8 cellular contexts compared by ENCODE assay signal in genomic region chr1:12595839-12596821, GRCh38. TPM values are rescaled to one million over a fixed set of nuclear protein-coding genes. Genes with fewer than 3 reads are reported as not detected.
DNase-seq lines count a peak whose midpoint lies in the region; TF ChIP-seq lines count a peak whose summit lies in the region.

No MANE protein-coding gene starts in this region.

- peak overlapping the region; percentile 50 for H2BK15ac ChIP-seq in neuronal stem cell (ENCODE audit: low read length)

- H3K79me1 ChIP-seq in neuronal stem cell (ENCODE audit: low read depth, low read length) = no peaks in the 10 kb centered on the region

- peak overlapping the region; percentile 63 for H3K9ac ChIP-seq in ES-I3 (ENCODE audit: low read depth, low read length)
- H3K9ac ChIP-seq in neuronal stem cell (ENCODE audit: low read depth, low read length, poor library complexity) = peak overlapping the region; percentile 50

- peak overlapping the region; percentile 22 to 71 for H3K4me3 ChIP-seq in neuronal stem cell (ENCODE audit: low read length in 2 of 2)

- H2AK5ac ChIP-seq in neuronal stem cell (ENCODE audit: low read depth, low read length) = peak overlapping the region; percentile 36

- H3K4ac ChIP-seq in neuronal stem cell (ENCODE audit: low read length) = no peak overlapping the region

- no peaks in the 10 kb centered on the region for H3K9me3 ChIP-seq in ES-I3 (ENCODE audit: control insufficient read depth, insufficient read depth, low read length)
- no peaks in the 10 kb centered on the region for H3K9me3 ChIP-seq in neuronal stem cell (replicated peaks in 1 of 2; ENCODE audit: control insufficient read depth in 2 of 2, insufficient read depth in 1 of 2, low read depth in 1 of 2, low read length in 2 of 2)

- H4K8ac ChIP-seq in neuronal stem cell (ENCODE audit: low read depth, low read length) = no peak overlapping the region

- in situ Hi-C loops in GM13977 (cut with MboI; ENCODE audit: low pct_unique_long_range_greater_than_20kb, low sequenced_read_pairs, unreplicated experiment) = no loop called here

- no peak overlapping the region for H2BK120ac ChIP-seq in neuronal stem cell (ENCODE audit: low read depth, low read length)

- peaks cover 0 to 58% (median 18%) of the 10 kb centered on the region in 3 experiments for H3K27me3 ChIP-seq in neuronal stem cell (ENCODE audit: control insufficient read depth in 3 of 3, insufficient read depth in 3 of 3, low read depth in 1 of 3, low read length in 3 of 3)

- peaks cover 18% of the 10 kb centered on the region; the same call in 1 of the 2 replicates for H3K4me1 ChIP-seq in ES-I3 (ENCODE audit: insufficient read depth, low read length)
- peaks cover 4 to 12% of the 10 kb centered on the region in 2 donors for H3K4me1 ChIP-seq in neuronal stem cell (ENCODE audit: control insufficient read depth in 2 of 2, insufficient read depth in 1 of 2, low read depth in 1 of 2, low read length in 2 of 2)

- H2BK12ac ChIP-seq in neuronal stem cell (ENCODE audit: low read length) = no peak overlapping the region

- peaks cover 3% of the 10 kb centered on the region for H3K36me3 Mint-ChIP-seq in activated naive CD8-positive, alpha-beta T cell
- H3K36me3 Mint-ChIP-seq in glutamatergic neuron (ENCODE audit: unreplicated experiment) = no peaks in the 10 kb centered on the region

- peak overlapping the region; percentile 67 for H2BK5ac ChIP-seq in neuronal stem cell (ENCODE audit: low read length)

- peaks cover 55% of the 10 kb centered on the region for H3K4me1 Mint-ChIP-seq in activated naive CD8-positive, alpha-beta T cell (ENCODE audit: low read depth)
- no peaks in the 10 kb centered on the region for H3K4me1 Mint-ChIP-seq in glutamatergic neuron (ENCODE audit: low read depth, unreplicated experiment)

- no peaks in the 10 kb centered on the region; the same call in 1 of the 2 replicates for H3K36me3 ChIP-seq in ES-I3 (ENCODE audit: insufficient read depth, low read length)
- H3K36me3 ChIP-seq in neuronal stem cell (replicated peaks in 1 of 2; ENCODE audit: control insufficient read depth in 2 of 2, insufficient read depth in 2 of 2, low read length in 2 of 2) = no peaks in the 10 kb centered on the region

- H3K27ac Mint-ChIP-seq in activated naive CD8-positive, alpha-beta T cell = peak overlapping the region; percentile 54
- H3K27ac Mint-ChIP-seq in glutamatergic neuron (ENCODE audit: unreplicated experiment) = no peak overlapping the region

- H4K91ac ChIP-seq in neuronal stem cell (ENCODE audit: low read depth, low read length, poor library complexity) = no peak overlapping the region

- H3K18ac ChIP-seq in neuronal stem cell (ENCODE audit: low read length) = peak overlapping the region; percentile 94

- WGBS in neuronal stem cell (ENCODE audit: extremely low coverage in 2 of 2, insufficient read length in 2 of 2, insufficient replicate concordance in 1 of 2), 2 donors = no CpG with 5 or more reads among the region's 56 CpGs

- H3K23ac ChIP-seq in neuronal stem cell (ENCODE audit: low read depth, low read length, poor library complexity) = peak overlapping the region; percentile 56

- peak overlapping the region; percentile 54 for H3K4me3 Mint-ChIP-seq in activated naive CD8-positive, alpha-beta T cell
- H3K4me3 Mint-ChIP-seq in glutamatergic neuron (ENCODE audit: unreplicated experiment) = peak overlapping the region; percentile 49

- H3K9me3 Mint-ChIP-seq in activated naive CD8-positive, alpha-beta T cell (ENCODE audit: low read depth) = no peaks in the 10 kb centered on the region
- peaks cover 12% of the 10 kb centered on the region for H3K9me3 Mint-ChIP-seq in glutamatergic neuron (ENCODE audit: unreplicated experiment)

- no peak for TF ChIP-seq CTCF in glutamatergic neuron (IDR thresholded peaks at IDR 0.05; ENCODE audit: partially characterized antibody, unreplicated experiment)
- TF ChIP-seq CTCF in GM13977 (IDR thresholded peaks at IDR 0.05; ENCODE audit: extremely low read depth, insufficient read depth, missing control alignments) = no peak

- H3K27ac ChIP-seq in neuronal stem cell (replicated peaks; ENCODE audit: low read length) = no peak overlapping the region

- no peaks in the 10 kb centered on the region for H3K27me3 Mint-ChIP-seq in activated naive CD8-positive, alpha-beta T cell
- H3K27me3 Mint-ChIP-seq in glutamatergic neuron (ENCODE audit: unreplicated experiment) = peaks cover 23% of the 10 kb centered on the region

- no peak overlapping the region for H3K14ac ChIP-seq in neuronal stem cell (ENCODE audit: low read length)

- peak overlapping the region; percentile 89 for H2AFZ ChIP-seq in neuronal stem cell (ENCODE audit: low read length)

- peak overlapping the region; percentile 85 for H3K4me2 ChIP-seq in neuronal stem cell (ENCODE audit: insufficient read depth, low read length, poor library complexity, severe bottlenecking)

- peak; percentile 94 for DNase-seq in HT-29 (ENCODE audit: low spot score)
- peak; percentile 71 for DNase-seq in glutamatergic neuron
- no peak for DNase-seq in neuronal stem cell (ENCODE audit: low spot score)
- DNase-seq in NCI-H2081 (lab: John Stamatoyannopoulos, UW) = no peak
- DNase-seq in activated effector memory CD4-positive, alpha-beta T cell treated with anti-CD3 and anti-CD28 coated beads, Interleukin-2, amount 50 U/mL, for 16 hours = no peak
- no peak for DNase-seq in GM13977 (ENCODE audit: low spot score)

RNA-seq across cellular contexts. Expression of gene DHRS3, which starts 21.9 kb away (rescaled TPM):
- total RNA-seq in HT-29 (2014; rRNA removed; shearing (Covaris generic)) = 84.8 and 90.2 TPM in 2 replicates
- total RNA-seq in glutamatergic neuron (ENCODE audit: unreplicated experiment) = not detected
- 0.75 TPM for polyA plus RNA-seq in neuronal stem cell (2013, experiment 1 of 2)
- polyA plus RNA-seq in neuronal stem cell (2013, experiment 2 of 2) = 0.76 TPM

RNA-seq across cellular contexts. Expression of gene AADACL4, which starts 47.8 kb away (rescaled TPM):
- total RNA-seq in HT-29 (2014; rRNA removed; shearing (Covaris generic)) = not detected in 2 replicates
- not detected for total RNA-seq in glutamatergic neuron (ENCODE audit: unreplicated experiment)
- not detected for polyA plus RNA-seq in neuronal stem cell (2013, experiment 1 of 2)
- not detected for polyA plus RNA-seq in neuronal stem cell (2013, experiment 2 of 2)

Comparison
In these comparisons a context has a peak if more than half of its experiments do, and no peak if none do; other contexts are left out.
1. DNase-seq: peak in HT-29 (single experiment) and glutamatergic neuron (single experiment); none in neuronal stem cell (single experiment), NCI-H2081 (0 of 2), activated effector memory CD4-positive, alpha-beta T cell treated with anti-CD3 and anti-CD28 coated beads, Interleukin-2, amount 50 U/mL, for 16 hours (single experiment) and GM13977 (single experiment).
2. RNA of gene DHRS3, which starts 21.9 kb away (total RNA-seq): 84.8 to 90.2 TPM in HT-29; not detected in glutamatergic neuron (single experiment); every median in the first group is over 10 times any median in the second.